Comparison of ENCODE assay signal across 9 cellular contexts in genomic region chr2:162058973-162059668, GRCh38. TPM values are rescaled to one million over a fixed set of nuclear protein-coding genes. Genes with fewer than 3 reads are reported as not detected.
DNase-seq lines count a peak whose midpoint lies in the region; ATAC-seq, FAIRE-seq and TF ChIP-seq lines count a peak whose summit lies in the region.
"Had no signal": no experiment of that assay in that cellular context is flagged by ENCODE, and none has a peak within 500 bp of the region (broad histone marks: within the 10 kb centered on the region; RNA-seq: fewer than 3 reads in every experiment).

No MANE protein-coding gene starts in this region.

- no peaks in the 10 kb centered on the region for H3K27me3 ChIP-seq in right atrium auricular region
- H3K27me3 ChIP-seq in small intestine (ENCODE audit: control insufficient read depth in 2 of 2, insufficient read depth in 2 of 2, low read length in 2 of 2), result no peaks in the 10 kb centered on the region
- no peaks in the 10 kb centered on the region for H3K27me3 ChIP-seq in HAP-1 (ENCODE audit: low read depth)

- FAIRE-seq in small intestine (lab: Jason Lieb, UNC), result no peak

- H3K4me1 ChIP-seq in right atrium auricular region, result no peaks in the 10 kb centered on the region
- peaks cover 3 to 10% of the 10 kb centered on the region in 2 donors for H3K4me1 ChIP-seq in small intestine (ENCODE audit: control insufficient read depth in 2 of 2, insufficient read depth in 1 of 2, low read depth in 1 of 2, low read length in 1 of 2)
- no peaks in the 10 kb centered on the region; the same call in 1 of the 2 replicates for H3K4me1 ChIP-seq in HAP-1

- H3K4me3 ChIP-seq in right atrium auricular region (no peak overlapping the region), small intestine (ENCODE audit: low read depth in 1 of 2, low read length in 2 of 2) (no peak overlapping the region), HAP-1 (no peak overlapping the region)

- peak; percentile 64 for ATAC-seq in Right ventricle myocardium superior (ENCODE audit: poor library complexity)
- peak; percentile 69 for ATAC-seq in HG02973 (IDR thresholded peaks at IDR 0.05; ENCODE audit: unreplicated experiment)

- no peak for TF ChIP-seq CTCF in right atrium auricular region (IDR thresholded peaks at IDR 0.05)

- no peaks in the 10 kb centered on the region for H3K27me3 Mint-ChIP-seq in activated CD4-positive, alpha-beta memory T cell treated with anti-CD3 and anti-CD28 coated beads for 36 hours

- H3K36me3 ChIP-seq in right atrium auricular region (no peaks in the 10 kb centered on the region), small intestine (ENCODE audit: control insufficient read depth in 2 of 2, insufficient read depth in 2 of 2, low read length in 2 of 2) (peaks cover 0 to 9% of the 10 kb centered on the region in 2 donors), HAP-1 (replicated peaks) (no peaks in the 10 kb centered on the region)

- WGBS in small intestine, 3 donors, result 23 to 49% (median 32%) methylated on average over 8 of the region's 8 CpGs

- CTCF ChIA-PET in activated CD4-positive, alpha-beta memory T cell treated with anti-CD3 and anti-CD28 coated beads for 36 hours (lab: Charles Lee), result interaction anchor here (0.6 to 7.3 kb wide), 5 partner anchors 14 to 239 kb away, joined by 3 to 45 read pairs (median 4); partner anchors contain the start of gene DPP4

- H3K4me3 Mint-ChIP-seq in activated CD4-positive, alpha-beta memory T cell treated with anti-CD3 and anti-CD28 coated beads for 36 hours, result peak overlapping the region; percentile 54

- peak overlapping the region; percentile 93 for H3K27ac Mint-ChIP-seq in activated CD4-positive, alpha-beta memory T cell treated with anti-CD3 and anti-CD28 coated beads for 36 hours

- intact Hi-C loops in Right ventricle myocardium superior (cut with DNase I), result no loop called here
- intact Hi-C loops in activated CD4-positive, alpha-beta memory T cell treated with anti-CD3 and anti-CD28 coated beads for 36 hours (cut with micrococcal nuclease), result loop anchor here (1.0 to 10.0 kb wide), 10 partner anchors 13 to 898 kb away; partner anchors contain the start of genes IFIH1 and TANK

- no peak overlapping the region for H3K27ac ChIP-seq in right atrium auricular region
- peak overlapping the region in 1 of 2 donors; percentile 40 for H3K27ac ChIP-seq in small intestine (ENCODE audit: low read depth in 1 of 2, low read length in 1 of 2)
- H3K27ac ChIP-seq: C4-2B had no signal

- H3K4me1 Mint-ChIP-seq in activated CD4-positive, alpha-beta memory T cell treated with anti-CD3 and anti-CD28 coated beads for 36 hours (ENCODE audit: low read depth), result peaks cover 82% of the 10 kb centered on the region

- H3K9me3 ChIP-seq in right atrium auricular region (peaks cover 0 to 14% of the 10 kb centered on the region in 2 donors), small intestine (ENCODE audit: control insufficient read depth, low read depth) (peaks cover 3% of the 10 kb centered on the region), HAP-1 (0 out of 2 replicates have a peak, but pooled peaks cover 3% of the 10 kb centered on the region)

- POLR2A ChIA-PET in activated CD4-positive, alpha-beta memory T cell treated with anti-CD3 and anti-CD28 coated beads for 36 hours (lab: Charles Lee), result interaction anchor here (0.6 to 4.8 kb wide), 4 partner anchors 12 to 47 kb away, joined by 3 to 31 read pairs (median 4); partner anchors contain the start of gene DPP4

- in situ Hi-C loops in HAP-1 (cut with MboI; ENCODE audit: low sequenced_read_pairs), result no loop called here

- H3K9me3 Mint-ChIP-seq in activated CD4-positive, alpha-beta memory T cell treated with anti-CD3 and anti-CD28 coated beads for 36 hours, result peaks cover 12% of the 10 kb centered on the region

- no peak for DNase-seq in Right ventricle myocardium superior
- no peak for DNase-seq in right atrium auricular region (ENCODE audit: low spot score)
- DNase-seq in activated CD4-positive, alpha-beta memory T cell treated with anti-CD3 and anti-CD28 coated beads for 36 hours, result peak; percentile 33
- DNase-seq in small intestine, result peak; percentile 33
- DNase-seq in NCI-H82 (lab: John Stamatoyannopoulos, UW), result no peak
- DNase-seq in NCI-H748 (lab: John Stamatoyannopoulos, UW; ENCODE audit: unreplicated experiment), result no peak
- no peak for DNase-seq in HAP-1 (ENCODE audit: low spot score in 2 of 2)

- H3K36me3 Mint-ChIP-seq in activated CD4-positive, alpha-beta memory T cell treated with anti-CD3 and anti-CD28 coated beads for 36 hours, result peaks cover 22% of the 10 kb centered on the region

RNA-seq across cellular contexts. Expression of gene DPP4, which starts 14.9 kb away (rescaled TPM):
- total RNA-seq in Right ventricle myocardium superior, result 3.8 TPM
- 1 to 10 TPM; 4.5 to 6.8 TPM for total RNA-seq in right atrium auricular region
- 10 to 100 TPM; 29.9 to 30.7 TPM for total RNA-seq in activated CD4-positive, alpha-beta memory T cell treated with anti-CD3 and anti-CD28 coated beads for 36 hours
- polyA plus RNA-seq in small intestine, result 10 to 100 TPM; 35.8 to 52.4 (median 51.7) TPM

Comparison
In these comparisons a context has a peak if more than half of its experiments do, and no peak if none do; other contexts are left out.
1. DNase-seq: peak in activated CD4-positive, alpha-beta memory T cell treated with anti-CD3 and anti-CD28 coated beads for 36 hours (single experiment) and small intestine (single experiment); none in Right ventricle myocardium superior (single experiment), right atrium auricular region (single experiment), NCI-H82 (single experiment), NCI-H748 (single experiment) and HAP-1 (0 of 2).